ENCODE assay signal across 25 cellular contexts in the genomic region with DNA sequence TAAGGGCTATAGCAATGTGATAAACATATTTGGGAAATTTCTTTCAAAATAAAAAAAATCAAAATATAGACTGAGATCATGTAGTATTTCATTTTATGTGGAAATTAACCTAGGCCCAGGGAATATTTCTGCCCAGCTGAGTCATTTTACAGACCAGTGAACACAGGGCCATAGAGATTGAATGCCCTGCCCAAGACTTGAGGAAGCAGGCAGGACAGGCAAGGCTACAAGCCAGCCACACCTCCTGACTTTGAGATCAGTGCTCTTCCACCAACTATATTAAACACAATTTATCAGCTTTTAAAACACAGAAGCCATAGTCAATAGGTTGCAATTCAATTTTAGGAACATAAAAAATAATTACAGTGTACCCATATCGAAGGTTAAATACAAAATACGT. TPM values are rescaled to one million over a fixed set of nuclear protein-coding genes. Genes with fewer than 3 reads are reported as not detected.
"Had no signal": no experiment of that assay in that cellular context is flagged by ENCODE, and none has a peak within 500 bp of the region (broad histone marks: within the 10 kb centered on the region; RNA-seq: fewer than 3 reads in every experiment).

No MANE protein-coding gene starts in this region.

- H3K27me3 ChIP-seq: neural progenitor cell, neutrophil, right atrium auricular region, right lobe of liver, suprapubic skin, tibial nerve, uterus had no signal

- H3K9me3 ChIP-seq: lower lobe of right lung, neutrophil, right lobe of liver, suprapubic skin, thoracic aorta, tibial nerve, uterus had no signal

- H3K36me3 ChIP-seq: lower lobe of right lung, neural progenitor cell, neutrophil, right atrium auricular region, right lobe of liver, suprapubic skin, thoracic aorta, tibial nerve, uterus had no signal

- H3K4me2 ChIP-seq: neural progenitor cell had no signal

- H3K27ac ChIP-seq: lower lobe of right lung, neural progenitor cell, neutrophil, parathyroid adenoma, right atrium auricular region, right lobe of liver, suprapubic skin, thoracic aorta, tibial nerve, uterus had no signal

- H2AFZ ChIP-seq: neural progenitor cell, parathyroid adenoma had no signal

- H3K4me1 ChIP-seq: lower lobe of right lung, neural progenitor cell, parathyroid adenoma, right atrium auricular region, right lobe of liver, suprapubic skin, uterus had no signal

- H3K4me3 ChIP-seq: lower lobe of right lung, neural progenitor cell, right atrium auricular region, right lobe of liver, suprapubic skin, thoracic aorta, tibial nerve, uterus had no signal

- DNase-seq: hypothalamus; immature natural killer cell; kidney; lower lobe of right lung; mammary epithelial cell; mesenchymal stem cell; naive B cell; natural killer cell; nephron progenitor cell; occipital lobe; right lobe of liver; stimulated activated CD4-positive, alpha-beta T cell treated with anti-CD3 and anti-CD28 coated beads, Interleukin-12 subunit alpha, Interleukin-12 subunit beta, amount 100 ng/mL, for 4 hours; stimulated activated CD4-positive, alpha-beta T cell treated with anti-CD3 and anti-CD28 coated beads, Interleukin-15, amount 100 ng/mL, for 24 hours; stimulated activated CD4-positive, alpha-beta T cell treated with anti-CD3 and anti-CD28 coated beads, Interleukin-2, amount 100 ng/mL, for 24 hours; stimulated activated CD4-positive, alpha-beta T cell treated with anti-CD3 and anti-CD28 coated beads, Interleukin-4, amount 100 ng/mL, for 24 hours; stimulated activated naive CD4-positive, alpha-beta T cell; uterus had no signal

RNA-seq across cellular contexts. Expression of gene CCDC148, which starts 12.9 kb away (rescaled TPM):
- total RNA-seq: natural killer cell, pulmonary artery endothelial cell had no signal
